ENCODE assay signal across 9 cellular contexts in genomic region chr9:93207326-93207814, GRCh38. TPM values are rescaled to one million over a fixed set of nuclear protein-coding genes. Genes with fewer than 3 reads are reported as not detected.
DNase-seq lines count a peak whose midpoint lies in the region; ATAC-seq, FAIRE-seq and TF ChIP-seq lines count a peak whose summit lies in the region.
"Had no signal": no experiment of that assay in that cellular context is flagged by ENCODE, and none has a peak within 500 bp of the region (broad histone marks: within the 10 kb centered on the region; RNA-seq: fewer than 3 reads in every experiment).

No MANE protein-coding gene starts in this region.

- H3K4me1 ChIP-seq in HepG2 (ENCODE audit: insufficient read depth, low read length) (peaks cover 100% of the 10 kb centered on the region), uterus (peaks cover 0 to 28% of the 10 kb centered on the region in 2 donors)

- no peak for TF ChIP-seq RAD21 in HepG2 (CRISPR knock-in tag; IDR thresholded peaks at IDR 0.05)

- no peaks in the 10 kb centered on the region for H3K9me3 ChIP-seq in HepG2 (ENCODE audit: low read length)
- no peaks in the 10 kb centered on the region for H3K9me3 ChIP-seq in uterus

- no TSS peak for BruUV-seq in HepG2 (replicated peaks; lab: Mats Ljungman, UMichigan)

- in situ Hi-C loops in astrocyte of the spinal cord (cut with HindIII; ENCODE audit: low sequenced_read_pairs), result no loop called here
- in situ Hi-C loops in HepG2 (cut with HindIII; ENCODE audit: extremely low pct_ligation_motif_present, low pct_unique_long_range_greater_than_20kb), result no loop called here

- H3K9ac ChIP-seq in HepG2 (ENCODE audit: insufficient read depth, low read depth, low read length), result no peak overlapping the region

- intact Hi-C loops in HepG2 (cut with micrococcal nuclease; ENCODE audit: unreplicated experiment) (no loop called here), uterus (cut with DNase I; ENCODE audit: low total_unique reads) (no loop called here)

- peak overlapping the region; percentile 3 for H3K27ac Mint-ChIP-seq in activated CD4-positive, alpha-beta T cell treated with anti-CD3 and anti-CD28 coated beads, Interleukin-2, amount 10 ng/mL, durations not matched to agents 7 days and 5 days

- TF ChIP-seq CTCF in astrocyte of the spinal cord (IDR thresholded peaks at IDR 0.05; ENCODE audit: low read depth, low read length) (no peak), HepG2 (CRISPR knock-in tag; IDR thresholded peaks at IDR 0.05) (no peak), uterus (IDR thresholded peaks at IDR 0.05) (peak in 3 of 4 experiments; percentile 5 to 31 (median 28))

- peaks cover 91% of the 10 kb centered on the region for H3K79me2 ChIP-seq in HepG2 (ENCODE audit: insufficient read depth, low read length)

- no peak for DNase-seq in activated CD4-positive, alpha-beta T cell treated with anti-CD3 and anti-CD28 coated beads, Interleukin-2, amount 10 ng/mL, durations not matched to agents 7 days and 5 days
- no peak for DNase-seq in activated CD4-positive, alpha-beta T cell treated with anti-CD3 and anti-CD28 coated beads, Interleukin-2, amount 50 U/mL, for 48 hours
- peak; percentile 47 for DNase-seq in astrocyte of the spinal cord (ENCODE audit: low read depth, low spot score)
- DNase-seq in HepG2 (ENCODE audit: low spot score), result no peak
- peak; percentile 47 to 68 for DNase-seq in uterus
- no peak for DNase-seq in activated CD4-positive, CD25-positive, alpha-beta regulatory T cell (lab: John Stamatoyannopoulos, UW)
- no peak for DNase-seq in SHP77 treated with DMSO at 0.1 percent for 48 hours (lab: John Stamatoyannopoulos, UW)
- DNase-seq: ACHN had no signal

- H3K27ac ChIP-seq in HepG2 (ENCODE audit: extremely low read length, insufficient read depth, low read length) (peak overlapping the region; percentile 37), uterus (peak overlapping the region; percentile 36 to 70)

- CTCF ChIA-PET in activated CD4-positive, alpha-beta T cell treated with anti-CD3 and anti-CD28 coated beads, Interleukin-2, amount 10 ng/mL, durations not matched to agents 7 days and 5 days (lab: Charles Lee), result no interaction called here
- CTCF ChIA-PET in HepG2 (lab: Yijun Ruan, JAX; ENCODE audit: low intra/inter-chr PET ratio, low total read pairs), result no interaction called here

- H3K4me2 ChIP-seq in HepG2 (ENCODE audit: low read depth, low read length), result peak overlapping the region; percentile 62; the same call in 1 of the 2 replicates

- H3K4me3 Mint-ChIP-seq in activated CD4-positive, alpha-beta T cell treated with anti-CD3 and anti-CD28 coated beads, Interleukin-2, amount 10 ng/mL, durations not matched to agents 7 days and 5 days, result no peak overlapping the region

- no peaks in the 10 kb centered on the region for H3K36me3 Mint-ChIP-seq in activated CD4-positive, alpha-beta T cell treated with anti-CD3 and anti-CD28 coated beads, Interleukin-2, amount 10 ng/mL, durations not matched to agents 7 days and 5 days (ENCODE audit: low read depth)

- H3K27me3 ChIP-seq in HepG2 (ENCODE audit: control insufficient read depth in 1 of 2, insufficient read depth in 2 of 2, low read length in 2 of 2) (no peaks in the 10 kb centered on the region), uterus (no peaks in the 10 kb centered on the region)

- peaks cover 0 to 6% of the 10 kb centered on the region in 2 experiments; a peak in 3 of 5 replicates for H3K36me3 ChIP-seq in HepG2 (replicated peaks in 1 of 2; ENCODE audit: control insufficient read depth in 1 of 2, insufficient read depth in 2 of 2, low read length in 2 of 2)
- no peaks in the 10 kb centered on the region for H3K36me3 ChIP-seq in uterus

- TF ChIP-seq EP300 in HepG2 (IDR thresholded peaks at IDR 0.05; ENCODE audit: low read depth in 2 of 2, low read length in 2 of 2) (no peak), HepG2 (CRISPR knock-in tag; IDR thresholded peaks at IDR 0.05; ENCODE audit: borderline replicate concordance) (no peak)

- FAIRE-seq in HepG2 (lab: Jason Lieb, UNC), result no peak

- H3K4me3 ChIP-seq in astrocyte of the spinal cord (ENCODE audit: low read depth, low read length), result no peak overlapping the region
- H3K4me3 ChIP-seq in HepG2 (replicated peaks in 1 of 3; ENCODE audit: insufficient read depth in 1 of 3, low read depth in 2 of 3, low read length in 3 of 3), result no peak overlapping the region
- no peak overlapping the region for H3K4me3 ChIP-seq in uterus

- POLR2A ChIA-PET in activated CD4-positive, alpha-beta T cell treated with anti-CD3 and anti-CD28 coated beads, Interleukin-2, amount 10 ng/mL, durations not matched to agents 7 days and 5 days (lab: Charles Lee), result no interaction called here
- POLR2A ChIA-PET in HepG2 (lab: Yijun Ruan, JAX), result no interaction called here

- peaks cover 4% of the 10 kb centered on the region for H3K4me1 Mint-ChIP-seq in activated CD4-positive, alpha-beta T cell treated with anti-CD3 and anti-CD28 coated beads, Interleukin-2, amount 10 ng/mL, durations not matched to agents 7 days and 5 days

- peaks cover 5% of the 10 kb centered on the region for H3K9me3 Mint-ChIP-seq in activated CD4-positive, alpha-beta T cell treated with anti-CD3 and anti-CD28 coated beads, Interleukin-2, amount 10 ng/mL, durations not matched to agents 7 days and 5 days

- H2AFZ ChIP-seq in HepG2 (ENCODE audit: low read length), result no peak overlapping the region

- 67% methylated on average over 9 of the region's 9 CpGs for WGBS in HepG2 (ENCODE audit: low lambda C conversion rate)

- TF ChIP-seq POLR2A in HepG2 (IDR thresholded peaks at IDR 0.05; ENCODE audit: insufficient read depth in 1 of 2, low read depth in 2 of 2, low read length in 2 of 2), result no peak
- no peak for TF ChIP-seq POLR2A in uterus (IDR thresholded peaks at IDR 0.05)

- ATAC-seq in HepG2, result no peak
- ATAC-seq in GM21723 (IDR thresholded peaks at IDR 0.05; ENCODE audit: unreplicated experiment), result no peak

- H4K20me1 ChIP-seq in HepG2 (ENCODE audit: insufficient read depth, low read length), result peaks cover 14% of the 10 kb centered on the region; the same call in 1 of the 2 replicates

- H3K27me3 Mint-ChIP-seq in activated CD4-positive, alpha-beta T cell treated with anti-CD3 and anti-CD28 coated beads, Interleukin-2, amount 10 ng/mL, durations not matched to agents 7 days and 5 days, result no peaks in the 10 kb centered on the region

RNA-seq across cellular contexts. Expression of gene WNK2, which starts 23.4 kb away (rescaled TPM):
- total RNA-seq in activated CD4-positive, alpha-beta T cell treated with anti-CD3 and anti-CD28 coated beads, Interleukin-2, amount 10 ng/mL, durations not matched to agents 7 days and 5 days, result not detected
- total RNA-seq in HepG2 (2016; rRNA removed; fragmentation: Illumina TruSeq; extraction: Trizol), result 10.5 and 16.6 TPM in 2 replicates
- 2.8 and 5.4 TPM in 2 replicates for total RNA-seq in HepG2 (2016; cell fraction: cytosol; rRNA removed; fragmentation: Illumina TruSeq; extraction: Trizol; ENCODE audit: low read depth)
- 7.9 and 14.6 TPM in 2 replicates for total RNA-seq in HepG2 (2016; cell fraction: insoluble cytoplasmic fraction; rRNA removed; fragmentation: Illumina TruSeq; extraction: Trizol)
- 9.4 and 9.8 TPM in 2 replicates for total RNA-seq in HepG2 (2016; cell fraction: membrane; rRNA removed; fragmentation: Illumina TruSeq; extraction: Trizol)
- 21.0 and 29.3 TPM in 2 replicates for total RNA-seq in HepG2 (2016; cell fraction: nucleus; rRNA removed; fragmentation: Illumina TruSeq; extraction: Trizol)
- polyA plus RNA-seq in HepG2 (2011; rRNA removed), result 11.4 and 12.0 TPM in 2 replicates
- polyA plus RNA-seq in HepG2 (2011; cell fraction: cytosol; rRNA removed), result 3.1 and 5.3 TPM in 2 replicates
- polyA plus RNA-seq in HepG2 (2011; cell fraction: nucleus; rRNA removed), result 98.4 and 126 TPM in 2 replicates
- polyA plus RNA-seq in HepG2 (2012), result 29.1 and 39.4 TPM in 2 replicates
- 3.2 and 4.2 TPM in 2 replicates for polyA plus RNA-seq in HepG2 (2016; cell fraction: cytosol; fragmentation: Illumina TruSeq; extraction: Trizol; ENCODE audit: low read depth)
- 18.9 and 27.7 TPM in 2 replicates for polyA plus RNA-seq in HepG2 (2016; cell fraction: insoluble cytoplasmic fraction; fragmentation: Illumina TruSeq; extraction: Trizol; ENCODE audit: low read depth)
- polyA plus RNA-seq in HepG2 (2016; cell fraction: membrane; fragmentation: Illumina TruSeq; extraction: Trizol; ENCODE audit: low read depth), result 4.9 and 6.5 TPM in 2 replicates
- polyA plus RNA-seq in HepG2 (2016; cell fraction: nucleus; fragmentation: Illumina TruSeq; extraction: Trizol; ENCODE audit: insufficient read depth, low read depth), result 87.2 and 94.8 TPM in 2 replicates
- polyA minus RNA-seq in HepG2 (2011; rRNA and poly(A)+ RNA removed; ENCODE audit: low replicate concordance), result 8.4 and 22.7 TPM in 2 replicates
- 15.8 and 17.9 TPM in 2 replicates for polyA minus RNA-seq in HepG2 (2011; cell fraction: cytosol; rRNA and poly(A)+ RNA removed)
- polyA minus RNA-seq in HepG2 (2011; cell fraction: nucleus; rRNA and poly(A)+ RNA removed), result 32.8 and 40.0 TPM in 2 replicates
- 10 to 100 TPM in 3 of 4 donors, 1 to 10 TPM in 1; 6.2 to 31.9 (median 18.9) TPM for total RNA-seq in uterus

Comparison
In these comparisons a context has a peak if more than half of its experiments do, and no peak if none do; other contexts are left out.
1. DNase-seq: peak in astrocyte of the spinal cord (single experiment) and uterus (2 of 2); none in activated CD4-positive, alpha-beta T cell treated with anti-CD3 and anti-CD28 coated beads, Interleukin-2, amount 10 ng/mL, durations not matched to agents 7 days and 5 days (single experiment), activated CD4-positive, alpha-beta T cell treated with anti-CD3 and anti-CD28 coated beads, Interleukin-2, amount 50 U/mL, for 48 hours (0 of 2), HepG2 (single experiment), activated CD4-positive, CD25-positive, alpha-beta regulatory T cell (0 of 4) and SHP77 treated with DMSO at 0.1 percent for 48 hours (single experiment).
2. CTCF ChIP-seq: peak in uterus (3 of 4); none in astrocyte of the spinal cord (single experiment) and HepG2 (single experiment).